7 cellular contexts compared by ENCODE assay signal in the genomic region with DNA sequence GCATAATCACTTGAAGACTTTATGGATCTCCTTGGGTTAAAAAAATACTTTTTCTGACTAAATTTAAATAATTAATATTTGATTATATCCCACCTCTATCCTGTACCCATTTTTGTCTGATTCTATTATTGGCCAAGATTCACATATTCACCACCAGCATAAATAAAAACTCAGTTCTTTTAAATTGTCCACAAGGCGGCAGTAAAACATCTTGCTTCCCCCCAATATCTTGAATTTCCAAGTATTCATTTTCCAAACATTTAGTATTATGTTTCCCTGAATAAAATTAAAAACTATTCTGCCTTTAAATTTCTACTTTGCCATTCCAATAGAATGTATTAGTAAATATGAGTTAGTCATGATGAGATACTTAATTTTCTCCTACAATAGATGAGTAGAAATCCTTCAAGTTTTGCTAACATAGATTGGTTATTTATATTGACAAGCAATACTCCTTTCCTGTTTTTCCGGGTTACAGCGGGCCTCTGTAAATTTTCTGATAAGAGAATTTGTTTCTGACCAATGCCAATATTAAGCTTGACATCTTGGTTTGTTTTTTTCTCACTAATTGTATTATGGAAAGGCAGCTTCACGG.
DNase-seq lines count a peak whose midpoint lies in the region; ATAC-seq and TF ChIP-seq lines count a peak whose summit lies in the region.

No MANE protein-coding gene starts in this region.

- H3K4me3 ChIP-seq in GM06990 (replicated peaks; ENCODE audit: low read depth, low read length) (no peak overlapping the region), osteoblast (ENCODE audit: insufficient read depth, low read length) (no peak overlapping the region)

- H3K4me2 ChIP-seq in osteoblast (ENCODE audit: insufficient read depth, low read length), result no peak overlapping the region

- DNase-seq in GM06990 (ENCODE audit: extremely low read depth, insufficient read length) (no peak), NCI-H460 (ENCODE audit: extremely low read depth, low read depth) (peak; percentile 9), dermis microvascular lymphatic vessel endothelial cell (ENCODE audit: low read depth in 2 of 2) (peak; percentile 20 to 54), osteoblast (ENCODE audit: insufficient read length, low spot score, missing footprints) (no peak), NCI-H2081 treated with DMSO at 0.1 percent for 48 hours (lab: John Stamatoyannopoulos, UW) (no peak)
- DNase-seq in effector CD4-positive, alpha-beta T cell, result no peak

- no peaks in the 10 kb centered on the region for H3K4me1 ChIP-seq in osteoblast (ENCODE audit: insufficient read depth, low read length)

- no peaks in the 10 kb centered on the region for H3K79me2 ChIP-seq in osteoblast (ENCODE audit: insufficient read depth, low read length)

- H3K27ac ChIP-seq in osteoblast (ENCODE audit: low read depth, low read length), result no peak overlapping the region

- H3K27me3 ChIP-seq in GM06990 (replicated peaks; ENCODE audit: control insufficient read depth, insufficient read depth, low read length) (no peaks in the 10 kb centered on the region; the same call in 1 of the 2 replicates), osteoblast (ENCODE audit: insufficient read depth, low read length) (peaks cover 8% of the 10 kb centered on the region)

- no peak overlapping the region for H2AFZ ChIP-seq in osteoblast (ENCODE audit: low read length)

- no peak for ATAC-seq in GM21360 (IDR thresholded peaks at IDR 0.05; ENCODE audit: unreplicated experiment)

- H3K9me3 ChIP-seq in osteoblast (ENCODE audit: low read depth, low read length), result no peaks in the 10 kb centered on the region

- TF ChIP-seq CTCF in GM06990 (IDR thresholded peaks at IDR 0.05; ENCODE audit: insufficient read depth, low read length, poor library complexity, severe bottlenecking) (peak; percentile 39), osteoblast (IDR thresholded peaks at IDR 0.05; ENCODE audit: extremely low read depth, low read depth, low read length) (peak; percentile 67)

- H3K36me3 ChIP-seq in GM06990 (ENCODE audit: control insufficient read depth, insufficient read depth, low read length), result no peaks in the 10 kb centered on the region
- no peaks in the 10 kb centered on the region for H3K36me3 ChIP-seq in osteoblast (ENCODE audit: insufficient read depth, low read length)

- H4K20me1 ChIP-seq in osteoblast (ENCODE audit: insufficient read depth, low read length), result no peaks in the 10 kb centered on the region

Comparison
In these comparisons a context has a peak if more than half of its experiments do, and no peak if none do; other contexts are left out.
1. DNase-seq: peak in NCI-H460 (single experiment) and dermis microvascular lymphatic vessel endothelial cell (2 of 2); none in GM06990 (single experiment), osteoblast (single experiment), effector CD4-positive, alpha-beta T cell (single experiment) and NCI-H2081 treated with DMSO at 0.1 percent for 48 hours (single experiment).